13 cellular contexts compared by ENCODE assay signal in the genomic region with DNA sequence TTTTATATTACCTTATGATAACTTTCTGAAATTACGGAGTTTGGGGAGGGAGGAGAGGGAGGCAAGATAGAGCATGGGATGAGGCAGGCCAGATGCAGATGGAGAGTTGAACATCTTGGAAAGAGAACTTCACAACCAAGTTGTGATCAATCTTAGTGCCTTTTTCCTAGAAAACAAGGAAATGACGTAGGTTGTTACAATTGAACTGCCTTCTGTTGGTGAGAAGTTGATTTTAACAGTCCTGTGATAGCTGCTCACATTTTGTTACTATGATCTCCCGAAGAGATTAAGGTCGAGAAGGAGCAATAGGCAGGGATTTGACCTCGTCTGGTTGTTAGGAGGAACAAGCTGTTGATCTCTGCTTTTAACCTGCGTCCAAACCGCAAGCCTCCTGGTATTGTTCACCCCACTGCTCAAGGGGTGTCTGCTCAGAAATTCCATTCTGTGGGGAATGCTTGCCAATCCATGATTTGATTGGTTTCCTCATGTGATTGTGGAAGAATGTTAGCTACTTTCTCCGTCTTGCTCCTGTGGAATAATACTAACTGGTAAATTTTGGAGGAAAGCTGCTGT.
"Had no signal": no experiment of that assay in that cellular context is flagged by ENCODE, and none has a peak within 500 bp of the region (broad histone marks: within the 10 kb centered on the region; RNA-seq: fewer than 3 reads in every experiment).

No MANE protein-coding gene starts in this region.

- H3K4me1 Mint-ChIP-seq: endodermal cell, natural killer cell had no signal

- H3K27me3 ChIP-seq: spleen, thyroid gland had no signal

- H3K36me3 Mint-ChIP-seq: natural killer cell; stimulated activated naive B cell treated with anti-CD40 and anti-IgM and Interleukin-4, amounts not matched to agents 10 μg/mL and 1 μg/mL and 100 μg/mL, for 72 hours had no signal

- H3K27ac Mint-ChIP-seq: endodermal cell; natural killer cell; stimulated activated naive B cell treated with anti-CD40 and anti-IgM and Interleukin-4, amounts not matched to agents 10 μg/mL and 1 μg/mL and 100 μg/mL, for 72 hours had no signal

- ATAC-seq: left cardiac atrium; natural killer cell; stimulated activated naive B cell treated with anti-CD40 and anti-IgM and Interleukin-4, amounts not matched to agents 10 μg/mL and 1 μg/mL and 100 μg/mL, for 72 hours had no signal

- H3K9me3 Mint-ChIP-seq: natural killer cell; stimulated activated naive B cell treated with anti-CD40 and anti-IgM and Interleukin-4, amounts not matched to agents 10 μg/mL and 1 μg/mL and 100 μg/mL, for 72 hours had no signal

- DNase-seq: activated CD8-positive, alpha-beta memory T cell treated with anti-CD3 and anti-CD28 coated beads for 24 hours; activated CD8-positive, alpha-beta memory T cell treated with anti-CD3 and anti-CD28 coated beads, Interleukin-2, amount 50 U/mL, for 48 hours; activated effector memory CD4-positive, alpha-beta T cell treated with anti-CD3 and anti-CD28 coated beads, Interleukin-2, amount 50 U/mL, for 16 hours; activated naive CD4-positive, alpha-beta T cell treated with anti-CD3 and anti-CD28 coated beads, Interleukin-2, amount 50 U/mL, for 16 hours; activated T-cell treated with anti-CD3 and anti-CD28 coated beads, Interleukin-2, amount 50 U/mL, for 48 hours; endodermal cell; left cardiac atrium; natural killer cell; spleen; stimulated activated naive B cell treated with anti-CD40 and anti-IgM and Interleukin-4, amounts not matched to agents 10 μg/mL and 1 μg/mL and 100 μg/mL, for 72 hours; T-helper 1 cell; T-helper 9 cell; thyroid gland had no signal

- H3K36me3 ChIP-seq: spleen, thyroid gland had no signal

- H3K4me3 ChIP-seq: spleen, thyroid gland had no signal

- H3K9me3 ChIP-seq: spleen, thyroid gland had no signal

- H3K4me3 Mint-ChIP-seq: endodermal cell; natural killer cell; stimulated activated naive B cell treated with anti-CD40 and anti-IgM and Interleukin-4, amounts not matched to agents 10 μg/mL and 1 μg/mL and 100 μg/mL, for 72 hours had no signal

- H3K27ac ChIP-seq: spleen, thyroid gland had no signal

- H3K4me1 ChIP-seq: spleen had no signal

- H3K27me3 Mint-ChIP-seq: stimulated activated naive B cell treated with anti-CD40 and anti-IgM and Interleukin-4, amounts not matched to agents 10 μg/mL and 1 μg/mL and 100 μg/mL, for 72 hours had no signal
